ENCODE assay signal across 24 cellular contexts in genomic region chr2:39133215-39133851, GRCh38.
"Had no signal": no experiment of that assay in that cellular context is flagged by ENCODE, and none has a peak within 500 bp of the region (broad histone marks: within the 10 kb centered on the region; RNA-seq: fewer than 3 reads in every experiment).

No MANE protein-coding gene starts in this region.

- H3K27ac Mint-ChIP-seq: activated T-cell treated with anti-CD3 and anti-CD28 coated beads, Interleukin-2, amount 50 U/mL, for 72 hours; endodermal cell; mesothelial cell of epicardium; neural progenitor cell; stimulated activated naive B cell treated with anti-CD40 and anti-IgM and Interleukin-4, amounts not matched to agents 10 μg/mL and 1 μg/mL and 100 μg/mL, for 72 hours had no signal

- ATAC-seq: activated T-cell treated with anti-CD3 and anti-CD28 coated beads, Interleukin-2, amount 50 U/mL, for 72 hours; body of pancreas; gastrocnemius medialis; naive thymus-derived CD8-positive, alpha-beta T cell; stimulated activated naive B cell treated with anti-CD40 and anti-IgM and Interleukin-4, amounts not matched to agents 10 μg/mL and 1 μg/mL and 100 μg/mL, for 72 hours; T-cell had no signal

- H3K4me3 ChIP-seq: body of pancreas, cardiac muscle cell, esophagus squamous epithelium, gastrocnemius medialis, left ventricle myocardium inferior, neural progenitor cell, sigmoid colon, smooth muscle cell, testis, vagina had no signal

- H3K9me3 Mint-ChIP-seq: activated T-cell treated with anti-CD3 and anti-CD28 coated beads, Interleukin-2, amount 50 U/mL, for 72 hours; endodermal cell; mesothelial cell of epicardium; naive thymus-derived CD8-positive, alpha-beta T cell; stimulated activated naive B cell treated with anti-CD40 and anti-IgM and Interleukin-4, amounts not matched to agents 10 μg/mL and 1 μg/mL and 100 μg/mL, for 72 hours; T-cell had no signal

- H3K36me3 Mint-ChIP-seq: mesothelial cell of epicardium; naive thymus-derived CD8-positive, alpha-beta T cell; neural progenitor cell; stimulated activated naive B cell treated with anti-CD40 and anti-IgM and Interleukin-4, amounts not matched to agents 10 μg/mL and 1 μg/mL and 100 μg/mL, for 72 hours; T-cell had no signal

- H3K27me3 Mint-ChIP-seq: naive thymus-derived CD8-positive, alpha-beta T cell; stimulated activated naive B cell treated with anti-CD40 and anti-IgM and Interleukin-4, amounts not matched to agents 10 μg/mL and 1 μg/mL and 100 μg/mL, for 72 hours; T-cell had no signal

- H3K27ac ChIP-seq: body of pancreas, cardiac muscle cell, esophagus squamous epithelium, gastrocnemius medialis, left ventricle myocardium inferior, neural progenitor cell, sigmoid colon, vagina had no signal

- H3K9ac ChIP-seq: neural progenitor cell had no signal

- DNase-seq: activated gamma-delta T cell; activated T-cell treated with anti-CD3 and anti-CD28 coated beads, Interleukin-2, amount 50 U/mL, for 72 hours; anterior cingulate cortex; body of pancreas; cortex of kidney; endodermal cell; esophagus squamous epithelium; gastrocnemius medialis; head of caudate nucleus; hypothalamus; left ventricle myocardium inferior; naive thymus-derived CD8-positive, alpha-beta T cell; sigmoid colon; stimulated activated CD4-positive, alpha-beta T cell treated with anti-CD3 and anti-CD28 coated beads, Interleukin-15, amount 100 ng/mL, for 24 hours; stimulated activated naive B cell treated with anti-CD40 and anti-IgM and Interleukin-4, amounts not matched to agents 10 μg/mL and 1 μg/mL and 100 μg/mL, for 72 hours; T-cell; T-helper 9 cell; testis; trophoblast cell had no signal

- H3K4me2 ChIP-seq: neural progenitor cell, smooth muscle cell had no signal

- H3K27me3 ChIP-seq: body of pancreas, cardiac muscle cell, esophagus squamous epithelium, gastrocnemius medialis, neural progenitor cell, sigmoid colon, testis, vagina had no signal

- H3K4me3 Mint-ChIP-seq: activated T-cell treated with anti-CD3 and anti-CD28 coated beads, Interleukin-2, amount 50 U/mL, for 72 hours; endodermal cell; mesothelial cell of epicardium; neural progenitor cell; stimulated activated naive B cell treated with anti-CD40 and anti-IgM and Interleukin-4, amounts not matched to agents 10 μg/mL and 1 μg/mL and 100 μg/mL, for 72 hours; T-cell had no signal

- H3K36me3 ChIP-seq: cardiac muscle cell, esophagus squamous epithelium, gastrocnemius medialis, left ventricle myocardium inferior, neural progenitor cell, sigmoid colon, vagina had no signal

- H3K4me1 ChIP-seq: body of pancreas, gastrocnemius medialis, left ventricle myocardium inferior, neural progenitor cell, sigmoid colon, vagina had no signal

- H2AFZ ChIP-seq: neural progenitor cell had no signal

- H3K4me1 Mint-ChIP-seq: endodermal cell, mesothelial cell of epicardium had no signal

- H3K9me3 ChIP-seq: body of pancreas, esophagus squamous epithelium, gastrocnemius medialis, left ventricle myocardium inferior, sigmoid colon, testis, vagina had no signal
